ENCODE assay signal across 26 cellular contexts in genomic region chr18:32566960-32567359, GRCh38.
"Had no signal": no experiment of that assay in that cellular context is flagged by ENCODE, and none has a peak within 500 bp of the region (broad histone marks: within the 10 kb centered on the region; RNA-seq: fewer than 3 reads in every experiment).

No MANE protein-coding gene starts in this region.

- H3K27me3 ChIP-seq: neutrophil, pancreas, right lobe of liver, sigmoid colon, stomach, thyroid gland, tibial nerve, upper lobe of left lung, vagina had no signal

- ATAC-seq: natural killer cell treated with Interleukin-12 subunit alpha and Interleukin-12 subunit beta and Interleukin-15 and Interleukin-18, amount 100 ng/mL, for 72 hours; pancreas; right cardiac atrium; stimulated activated effector memory CD8-positive, alpha-beta T cell treated with anti-CD3 and anti-CD28 coated beads, Interleukin-12 subunit alpha, Interleukin-12 subunit beta, amount 100 ng/mL, for 72 hours; stimulated activated naive B cell treated with anti-CD40 and anti-IgM and Interleukin-4, amounts not matched to agents 10 μg/mL and 1 μg/mL and 100 μg/mL, for 72 hours had no signal

- H3K4me3 ChIP-seq: pancreas, prostate gland, right lobe of liver, sigmoid colon, stomach, thoracic aorta, thyroid gland, tibial nerve, upper lobe of left lung, vagina had no signal

- DNase-seq: nephron progenitor cell; nucleus accumbens; pancreas; right cardiac atrium; right lobe of liver; sigmoid colon; small intestine; stimulated activated CD4-positive, alpha-beta T cell treated with anti-CD3 and anti-CD28 coated beads, Interleukin-15, amount 100 ng/mL, for 24 hours; stimulated activated CD4-positive, alpha-beta T cell treated with anti-CD3 and anti-CD28 coated beads, Interleukin-2, amount 100 ng/mL, for 24 hours; stimulated activated CD4-positive, alpha-beta T cell treated with anti-CD3 and anti-CD28 coated beads, Interleukin-2, amount 100 ng/mL, for 48 hours; stimulated activated CD4-positive, alpha-beta T cell treated with anti-CD3 and anti-CD28 coated beads, Interleukin-4, amount 100 ng/mL, for 24 hours; stimulated activated naive B cell treated with anti-CD40 and anti-IgM and Interleukin-4, amounts not matched to agents 10 μg/mL and 1 μg/mL and 100 μg/mL, for 72 hours; stimulated activated naive CD4-positive, alpha-beta T cell treated with Interleukin-2 at 50 U/mL for 16 hours; stomach; thyroid gland; trophoblast cell; upper lobe of left lung had no signal

- H3K9me3 ChIP-seq: neutrophil, pancreas, prostate gland, right lobe of liver, sigmoid colon, stomach, thoracic aorta, thyroid gland, tibial nerve, upper lobe of left lung, vagina had no signal

- H3K27me3 Mint-ChIP-seq: natural killer cell treated with Interleukin-12 subunit alpha and Interleukin-12 subunit beta and Interleukin-15 and Interleukin-18, amount 100 ng/mL, for 72 hours had no signal

- H3K4me1 ChIP-seq: pancreas, prostate gland, right lobe of liver, sigmoid colon, stomach, thyroid gland, tibial nerve, upper lobe of left lung, vagina had no signal

- H3K4me1 Mint-ChIP-seq: nephron progenitor cell; neural crest cell; stimulated activated effector memory CD8-positive, alpha-beta T cell treated with anti-CD3 and anti-CD28 coated beads, Interleukin-12 subunit alpha, Interleukin-12 subunit beta, amount 100 ng/mL, for 72 hours; stimulated activated naive B cell treated with anti-CD40 and anti-IgM and Interleukin-4, amounts not matched to agents 10 μg/mL and 1 μg/mL and 100 μg/mL, for 72 hours had no signal

- H3K27ac ChIP-seq: neutrophil, pancreas, prostate gland, right lobe of liver, sigmoid colon, stomach, thoracic aorta, thyroid gland, tibial nerve, upper lobe of left lung, vagina had no signal

- H3K9me3 Mint-ChIP-seq: natural killer cell treated with Interleukin-12 subunit alpha and Interleukin-12 subunit beta and Interleukin-15 and Interleukin-18, amount 100 ng/mL, for 72 hours; stimulated activated effector memory CD8-positive, alpha-beta T cell treated with anti-CD3 and anti-CD28 coated beads, Interleukin-12 subunit alpha, Interleukin-12 subunit beta, amount 100 ng/mL, for 72 hours; stimulated activated naive B cell treated with anti-CD40 and anti-IgM and Interleukin-4, amounts not matched to agents 10 μg/mL and 1 μg/mL and 100 μg/mL, for 72 hours; stimulated activated naive CD8-positive, alpha-beta T cell treated with anti-CD3 and anti-CD28 coated beads, Interleukin-15, Interleukin-2, amounts not matched to agents 100 ng/mL and 50 ng/mL, for 24 hours had no signal

- H3K36me3 Mint-ChIP-seq: natural killer cell treated with Interleukin-12 subunit alpha and Interleukin-12 subunit beta and Interleukin-15 and Interleukin-18, amount 100 ng/mL, for 72 hours; stimulated activated effector memory CD8-positive, alpha-beta T cell treated with anti-CD3 and anti-CD28 coated beads, Interleukin-12 subunit alpha, Interleukin-12 subunit beta, amount 100 ng/mL, for 72 hours; stimulated activated naive B cell treated with anti-CD40 and anti-IgM and Interleukin-4, amounts not matched to agents 10 μg/mL and 1 μg/mL and 100 μg/mL, for 72 hours had no signal

- H3K27ac Mint-ChIP-seq: natural killer cell treated with Interleukin-12 subunit alpha and Interleukin-12 subunit beta and Interleukin-15 and Interleukin-18, amount 100 ng/mL, for 72 hours; nephron progenitor cell; stimulated activated effector memory CD8-positive, alpha-beta T cell treated with anti-CD3 and anti-CD28 coated beads, Interleukin-12 subunit alpha, Interleukin-12 subunit beta, amount 100 ng/mL, for 72 hours; stimulated activated naive B cell treated with anti-CD40 and anti-IgM and Interleukin-4, amounts not matched to agents 10 μg/mL and 1 μg/mL and 100 μg/mL, for 72 hours; stimulated activated naive CD8-positive, alpha-beta T cell treated with anti-CD3 and anti-CD28 coated beads, Interleukin-15, Interleukin-2, amounts not matched to agents 100 ng/mL and 50 ng/mL, for 24 hours had no signal

- H3K4me3 Mint-ChIP-seq: natural killer cell treated with Interleukin-12 subunit alpha and Interleukin-12 subunit beta and Interleukin-15 and Interleukin-18, amount 100 ng/mL, for 72 hours; nephron progenitor cell; neural crest cell; stimulated activated effector memory CD8-positive, alpha-beta T cell treated with anti-CD3 and anti-CD28 coated beads, Interleukin-12 subunit alpha, Interleukin-12 subunit beta, amount 100 ng/mL, for 72 hours; stimulated activated naive B cell treated with anti-CD40 and anti-IgM and Interleukin-4, amounts not matched to agents 10 μg/mL and 1 μg/mL and 100 μg/mL, for 72 hours; stimulated activated naive CD8-positive, alpha-beta T cell treated with anti-CD3 and anti-CD28 coated beads, Interleukin-15, Interleukin-2, amounts not matched to agents 100 ng/mL and 50 ng/mL, for 24 hours had no signal

- H3K36me3 ChIP-seq: neutrophil, pancreas, prostate gland, right lobe of liver, sigmoid colon, stomach, thoracic aorta, thyroid gland, tibial nerve, upper lobe of left lung, vagina had no signal
